ENCODE assay signal across 18 cellular contexts in genomic region chr17:14745122-14745521, GRCh38.
DNase-seq lines count a peak whose midpoint lies in the region; TF ChIP-seq lines count a peak whose summit lies in the region.
"Had no signal": no experiment of that assay in that cellular context is flagged by ENCODE, and none has a peak within 500 bp of the region (broad histone marks: within the 10 kb centered on the region; RNA-seq: fewer than 3 reads in every experiment).

No MANE protein-coding gene starts in this region.

- no peak overlapping the region for H3K27ac ChIP-seq in BLaER1 treated with 17β-estradiol and CSF1 and Interleukin-3, amounts not matched to agents 10 nM and 100 nM
- no peak overlapping the region for H3K27ac ChIP-seq in mammary epithelial cell (ENCODE audit: insufficient read depth, low read depth, low read length)
- no peak overlapping the region for H3K27ac ChIP-seq in mesenchymal stem cell (ENCODE audit: low read length, poor library complexity, severe bottlenecking)
- H3K27ac ChIP-seq in thyroid gland = no peak overlapping the region
- no peak overlapping the region for H3K27ac ChIP-seq in hepatocyte
- H3K27ac ChIP-seq: lower lobe of right lung, pancreas, SJSA1 had no signal

- no peak overlapping the region for H4K91ac ChIP-seq in mesenchymal stem cell (ENCODE audit: low read length)

- no peak for TF ChIP-seq POLR2A in thyroid gland (IDR thresholded peaks at IDR 0.05)

- in situ Hi-C loops in mammary epithelial cell (cut with MboI; ENCODE audit: low sequenced_read_pairs in 2 of 2) = no loop called here

- BruUV-seq in mammary epithelial cell (replicated peaks; lab: Mats Ljungman, UMichigan) = no TSS peak

- H3K4me2 ChIP-seq in BLaER1 treated with 17β-estradiol and CSF1 and Interleukin-3, amounts not matched to agents 10 nM and 100 nM = peak overlapping the region in 7 of 11 experiments; percentile 18 to 55 (median 34); a peak in 12 of 22 replicates
- no peak overlapping the region for H3K4me2 ChIP-seq in mammary epithelial cell (ENCODE audit: insufficient read depth, low read depth, low read length)
- H3K4me2 ChIP-seq in mesenchymal stem cell (ENCODE audit: low read length, poor library complexity, severe bottlenecking) = no peak overlapping the region
- no peak overlapping the region for H3K4me2 ChIP-seq in hepatocyte

- H3K27me3 ChIP-seq in BLaER1 treated with 17β-estradiol and CSF1 and Interleukin-3, amounts not matched to agents 10 nM and 100 nM = no peaks in the 10 kb centered on the region
- H3K27me3 ChIP-seq in mammary epithelial cell (ENCODE audit: insufficient read depth, low read length) (no peaks in the 10 kb centered on the region), mesenchymal stem cell (ENCODE audit: control insufficient read depth in 1 of 2, insufficient read depth in 1 of 2, low read length in 2 of 2) (no peaks in the 10 kb centered on the region), thyroid gland (no peaks in the 10 kb centered on the region), hepatocyte (no peaks in the 10 kb centered on the region)
- H3K27me3 ChIP-seq: MG63, pancreas, SJSA1 had no signal

- no peaks in the 10 kb centered on the region for H3K36me3 ChIP-seq in BLaER1 treated with 17β-estradiol and CSF1 and Interleukin-3, amounts not matched to agents 10 nM and 100 nM
- H3K36me3 ChIP-seq in mammary epithelial cell (ENCODE audit: insufficient read depth, low read length) (no peaks in the 10 kb centered on the region), mesenchymal stem cell (ENCODE audit: control insufficient read depth in 1 of 2, insufficient read depth in 2 of 2, low read depth in 1 of 2, low read length in 2 of 2) (no peaks in the 10 kb centered on the region), thyroid gland (no peaks in the 10 kb centered on the region), hepatocyte (replicated peaks; ENCODE audit: insufficient read depth, low read depth) (no peaks in the 10 kb centered on the region)
- H3K36me3 ChIP-seq: lower lobe of right lung, MG63, pancreas, SJSA1 had no signal

- intact Hi-C loops in mammary epithelial cell (cut with micrococcal nuclease) = no loop called here
- intact Hi-C loops in thyroid gland (cut with DNase I) = no loop called here

- CTCF ChIA-PET in mammary epithelial cell (lab: Charles Lee; ENCODE audit: low non-redundant PET) = no interaction called here

- peak overlapping the region in 1 of 2 experiments; percentile 93 for H2BK12ac ChIP-seq in mesenchymal stem cell (ENCODE audit: low read length in 2 of 2)

- no peak overlapping the region for H2BK120ac ChIP-seq in mesenchymal stem cell (ENCODE audit: low read depth, low read length)

- peak overlapping the region; percentile 58 for H2AFZ ChIP-seq in mammary epithelial cell (ENCODE audit: low read depth, low read length)
- H2AFZ ChIP-seq in mesenchymal stem cell (ENCODE audit: low read depth, low read length) = no peak overlapping the region
- H2AFZ ChIP-seq in hepatocyte = no peak overlapping the region

- H3K18ac ChIP-seq in mesenchymal stem cell (ENCODE audit: low read depth in 1 of 2, low read length in 2 of 2) = peak overlapping the region; percentile 19 to 46

- no peaks in the 10 kb centered on the region for H3K79me1 ChIP-seq in mesenchymal stem cell (replicated peaks; ENCODE audit: low read length, poor library complexity, severe bottlenecking)

- no peak overlapping the region for H3K14ac ChIP-seq in mesenchymal stem cell (ENCODE audit: low read length in 2 of 2)

- H3K9me3 ChIP-seq in BLaER1 treated with 17β-estradiol and CSF1 and Interleukin-3, amounts not matched to agents 10 nM and 100 nM (replicated peaks in 1 of 11) = no peaks in the 10 kb centered on the region
- H3K9me3 ChIP-seq in mammary epithelial cell (replicated peaks; ENCODE audit: insufficient read depth, low read length) (no peaks in the 10 kb centered on the region), mesenchymal stem cell (ENCODE audit: control insufficient read depth, low read length) (no peaks in the 10 kb centered on the region), thyroid gland (no peaks in the 10 kb centered on the region), hepatocyte (ENCODE audit: low read depth) (no peaks in the 10 kb centered on the region)
- H3K9me3 ChIP-seq: lower lobe of right lung, MG63, pancreas, SJSA1 had no signal

- peak overlapping the region; percentile 4 for H4K8ac ChIP-seq in mesenchymal stem cell (ENCODE audit: low read length)

- DNase-seq in M059J (ENCODE audit: low read depth) (peak; percentile 87), mammary epithelial cell (peak; percentile 84), mesenchymal stem cell (peak; percentile 80), medulla oblongata (ENCODE audit: extremely low spot score) (no peak), thyroid gland (no peak), hepatocyte (ENCODE audit: low spot score) (no peak)
- no peak for DNase-seq in stimulated activated naive CD4-positive, alpha-beta T cell (lab: John Stamatoyannopoulos, UW)
- DNase-seq: activated CD4-positive, CD25-positive, alpha-beta regulatory T cell treated with anti-CD3 and anti-CD28 coated beads, Interleukin-2, amount 50 U/mL, for 72 hours; AML-193; lower lobe of right lung; MG63; naive B cell; NCI-H187 treated with DMSO at 0.1 percent for 48 hours; NCI-H510A; pancreas; stimulated activated CD4-positive, alpha-beta T cell treated with anti-CD3 and anti-CD28 coated beads, Interleukin-4, amount 100 ng/mL, for 1 hour had no signal

- H3K79me2 ChIP-seq in mammary epithelial cell (ENCODE audit: insufficient read depth, low read length) (no peaks in the 10 kb centered on the region), hepatocyte (no peaks in the 10 kb centered on the region)

- no peaks in the 10 kb centered on the region for H3K9me2 ChIP-seq in hepatocyte (replicated peaks; ENCODE audit: insufficient read depth)

- H3K4ac ChIP-seq in mesenchymal stem cell (ENCODE audit: low read depth in 1 of 2, low read length in 2 of 2) = no peak overlapping the region

- WGBS in mammary epithelial cell (ENCODE audit: low coverage, missing lambda C conversion rate) = 62% methylated on average over 3 of the region's 3 CpGs
- WGBS in mesenchymal stem cell = 83% methylated on average over 3 of the region's 3 CpGs
- 58 to 66% methylated on average over 3 of the region's 3 CpGs for WGBS in thyroid gland, 2 donors
- WGBS in hepatocyte (ENCODE audit: low lambda C conversion rate, missing lambda C conversion rate) = 83% methylated on average over 3 of the region's 3 CpGs

- H2BK5ac ChIP-seq in mesenchymal stem cell (ENCODE audit: low read depth, low read length, poor library complexity, severe bottlenecking) = no peak overlapping the region

- TF ChIP-seq CTCF in mammary epithelial cell (conservative IDR thresholded peaks at IDR 0.05 in 1 of 2, IDR thresholded peaks at IDR 0.05 in 1 of 2; ENCODE audit: extremely low read depth in 1 of 2, insufficient read depth in 1 of 2, low read depth in 1 of 2, low read length in 2 of 2) (no peak), thyroid gland (IDR thresholded peaks at IDR 0.05) (no peak), hepatocyte (IDR thresholded peaks at IDR 0.05; ENCODE audit: poor library complexity) (no peak)

- H4K20me1 ChIP-seq in BLaER1 treated with 17β-estradiol and CSF1 and Interleukin-3, amounts not matched to agents 10 nM and 100 nM = no peaks in the 10 kb centered on the region
- H4K20me1 ChIP-seq in mammary epithelial cell (ENCODE audit: insufficient read depth, low read length) (no peaks in the 10 kb centered on the region), hepatocyte (ENCODE audit: insufficient read depth, poor library complexity, severe bottlenecking) (no peaks in the 10 kb centered on the region)

- no peak overlapping the region for H3K23ac ChIP-seq in mesenchymal stem cell (ENCODE audit: low read length in 2 of 2)

- dilution Hi-C loops in mammary epithelial cell (cut with HindIII; ENCODE audit: low sequenced_read_pairs) = loop anchor here (5.0 kb wide), 1 partner anchor 37 kb away; no protein-coding TSS in a partner anchor

- H3K9ac ChIP-seq in BLaER1 treated with 17β-estradiol and CSF1 and Interleukin-3, amounts not matched to agents 10 nM and 100 nM = no peak overlapping the region
- no peak overlapping the region for H3K9ac ChIP-seq in mammary epithelial cell (ENCODE audit: insufficient read depth, low read length)
- H3K9ac ChIP-seq in mesenchymal stem cell (ENCODE audit: low read length) = peak overlapping the region; percentile 26

- no peak overlapping the region for H3K4me3 ChIP-seq in BLaER1 treated with 17β-estradiol and CSF1 and Interleukin-3, amounts not matched to agents 10 nM and 100 nM
- H3K4me3 ChIP-seq in mammary epithelial cell (replicated peaks in 1 of 3; ENCODE audit: insufficient read depth in 1 of 3, low read depth in 2 of 3, low read length in 3 of 3) (no peak overlapping the region), mesenchymal stem cell (ENCODE audit: insufficient read depth in 1 of 2, low read depth in 1 of 2, low read length in 2 of 2) (no peak overlapping the region), thyroid gland (replicated peaks in 1 of 3) (no peak overlapping the region), hepatocyte (no peak overlapping the region)
- H3K4me3 ChIP-seq: lower lobe of right lung, MG63, pancreas, SJSA1 had no signal

- H2BK15ac ChIP-seq in mesenchymal stem cell (ENCODE audit: low read depth, poor library complexity, severe bottlenecking) = no peak overlapping the region

- peaks cover 5 to 25% (median 9%) of the 10 kb centered on the region in 10 experiments; a peak in 16 of 20 replicates for H3K4me1 ChIP-seq in BLaER1 treated with 17β-estradiol and CSF1 and Interleukin-3, amounts not matched to agents 10 nM and 100 nM
- peaks cover 25% of the 10 kb centered on the region for H3K4me1 ChIP-seq in mammary epithelial cell (ENCODE audit: insufficient read depth, low read length)
- H3K4me1 ChIP-seq in mesenchymal stem cell (ENCODE audit: control insufficient read depth, insufficient read depth, low read depth, low read length) = peaks cover 1% of the 10 kb centered on the region
- H3K4me1 ChIP-seq in thyroid gland = no peaks in the 10 kb centered on the region
- no peaks in the 10 kb centered on the region for H3K4me1 ChIP-seq in hepatocyte (ENCODE audit: insufficient read depth)
- H3K4me1 ChIP-seq: lower lobe of right lung, pancreas, SJSA1 had no signal

- no peak overlapping the region for H2AK5ac ChIP-seq in mesenchymal stem cell (ENCODE audit: low read length, severe bottlenecking)

Comparison
In these comparisons a context has a peak if more than half of its experiments do, and no peak if none do; other contexts are left out.
1. H3K4me2 ChIP-seq: peak in BLaER1 treated with 17β-estradiol and CSF1 and Interleukin-3, amounts not matched to agents 10 nM and 100 nM (7 of 11); none in mammary epithelial cell (single experiment), mesenchymal stem cell (single experiment) and hepatocyte (single experiment).
2. DNase-seq: peak in M059J (single experiment), mammary epithelial cell (single experiment) and mesenchymal stem cell (single experiment); none in stimulated activated naive CD4-positive, alpha-beta T cell (0 of 6), medulla oblongata (single experiment), thyroid gland (0 of 2) and hepatocyte (single experiment).